ENCODE assay signal across 13 cellular contexts in genomic region chr16:85445779-85446222, GRCh38.
DNase-seq lines count a peak whose midpoint lies in the region; ATAC-seq and TF ChIP-seq lines count a peak whose summit lies in the region.
"Had no signal": no experiment of that assay in that cellular context is flagged by ENCODE, and none has a peak within 500 bp of the region (broad histone marks: within the 10 kb centered on the region; RNA-seq: fewer than 3 reads in every experiment).

No MANE protein-coding gene starts in this region.

- H2AFZ ChIP-seq in parathyroid adenoma: no peak overlapping the region

- H3K27me3 ChIP-seq in parathyroid adenoma (ENCODE audit: control insufficient read depth, insufficient read depth, low read length): no peaks in the 10 kb centered on the region
- H3K27me3 ChIP-seq in tibial artery: no peaks in the 10 kb centered on the region

- peaks cover 5% of the 10 kb centered on the region for H3K79me2 ChIP-seq in parathyroid adenoma

- H3K4me1 ChIP-seq in parathyroid adenoma (peaks cover 27% of the 10 kb centered on the region), tibial artery (peaks cover 0 to 22% (median 9%) of the 10 kb centered on the region in 4 donors)

- H3K27ac ChIP-seq in parathyroid adenoma: peak overlapping the region; percentile 71
- H3K27ac ChIP-seq in tibial artery: no peak overlapping the region

- ATAC-seq in HG03565 (IDR thresholded peaks at IDR 0.05; ENCODE audit: unreplicated experiment) (no peak), GM21737 (IDR thresholded peaks at IDR 0.05; ENCODE audit: unreplicated experiment) (no peak)

- H3K9me3 ChIP-seq in parathyroid adenoma (ENCODE audit: control insufficient read depth, low read length) (no peaks in the 10 kb centered on the region), tibial artery (no peaks in the 10 kb centered on the region)

- DNase-seq in DMS 273 (lab: John Stamatoyannopoulos, UW; ENCODE audit: unreplicated experiment): peak; percentile 91
- DNase-seq in NCI-H1694 (lab: John Stamatoyannopoulos, UW): peak; percentile 98
- DNase-seq in amniotic epithelial cell (ENCODE audit: low read depth): peak; percentile 41
- DNase-seq in tibial artery: no peak
- no peak for DNase-seq in inferior parietal cortex (ENCODE audit: extremely low spot score)
- DNase-seq: activated T-cell treated with anti-CD3 and anti-CD28 coated beads, Interleukin-2, amount 50 U/mL, for 48 hours; amniotic stem cell; erythroblast; GF-D8; stimulated activated CD4-positive, alpha-beta T cell treated with anti-CD3 and anti-CD28 coated beads, Interleukin-12 subunit alpha, Interleukin-12 subunit beta, amount 100 ng/mL, for 4 hours had no signal

- intact Hi-C loops in tibial artery (cut with DNase I; ENCODE audit: low total_unique reads): no loop called here

- no peak overlapping the region for H3K9ac ChIP-seq in parathyroid adenoma

- H3K36me3 ChIP-seq in parathyroid adenoma (ENCODE audit: control insufficient read depth, insufficient read depth, low read length): no peaks in the 10 kb centered on the region
- H3K36me3 ChIP-seq in tibial artery: peaks cover 0 to under 1% (median 0%) of the 10 kb centered on the region in 3 donors

- no peak overlapping the region for H3K4me2 ChIP-seq in parathyroid adenoma (ENCODE audit: low read length)

- TF ChIP-seq CTCF in parathyroid adenoma (IDR thresholded peaks at IDR 0.05) (no peak), tibial artery (IDR thresholded peaks at IDR 0.05) (no peak)

- no peak overlapping the region for H3K4me3 ChIP-seq in parathyroid adenoma (ENCODE audit: low read depth, low read length)
- H3K4me3 ChIP-seq in tibial artery: no peak overlapping the region

Comparison
In these comparisons a context has a peak if more than half of its experiments do, and no peak if none do; other contexts are left out.
1. DNase-seq: peak in DMS 273 (single experiment), NCI-H1694 (single experiment) and amniotic epithelial cell (single experiment); none in tibial artery (0 of 2) and inferior parietal cortex (single experiment).